Comparison of ENCODE assay signal across 8 cellular contexts in the genomic region with DNA sequence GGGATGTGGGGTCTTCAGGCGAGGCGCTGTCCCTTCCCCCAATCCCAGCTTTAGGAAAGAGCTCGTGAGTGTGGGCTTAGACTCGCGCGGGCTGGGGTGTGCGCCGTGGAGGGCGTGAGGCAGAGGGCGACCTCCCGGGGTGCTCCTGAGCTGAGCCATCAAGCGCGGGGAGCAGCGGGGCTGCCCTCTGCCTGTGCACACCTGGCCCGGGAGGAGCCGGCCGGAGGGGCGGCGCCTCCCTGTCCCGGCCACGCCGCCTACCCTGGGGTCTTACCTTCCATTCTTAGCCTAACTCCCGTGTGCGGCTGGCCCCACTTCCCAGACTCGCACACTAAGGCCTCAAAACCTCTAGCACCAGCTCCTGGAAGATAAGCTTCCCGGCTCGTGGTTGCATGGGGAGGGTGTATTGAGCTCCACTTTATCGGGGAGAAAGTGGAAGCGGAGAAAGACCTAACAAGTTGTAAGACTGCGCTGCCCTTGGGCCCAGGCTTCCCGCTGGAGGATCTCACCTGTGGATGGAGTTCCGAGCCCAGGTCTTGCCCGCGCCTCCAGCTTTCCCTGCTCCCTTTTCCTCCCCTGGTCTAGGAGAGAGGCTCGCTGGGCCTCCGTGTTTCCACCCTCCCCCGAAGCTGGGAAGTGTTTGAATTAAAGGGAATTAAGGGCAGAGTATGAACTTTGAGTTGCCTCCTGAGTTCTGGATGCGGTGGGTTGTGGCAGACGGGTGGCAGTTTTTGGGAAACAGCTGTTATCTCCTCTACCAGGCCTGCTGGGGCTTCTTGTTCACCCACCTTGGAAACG. TPM values are rescaled to one million over a fixed set of nuclear protein-coding genes. Genes with fewer than 3 reads are reported as not detected.
A peak's percentile ranks its signal among the peaks of the same experiment; 100 is the strongest.
DNase-seq lines count a peak whose midpoint lies in the region; ATAC-seq, FAIRE-seq and TF ChIP-seq lines count a peak whose summit lies in the region.

No MANE protein-coding gene starts in this region.

- H3K4me1 Mint-ChIP-seq in CD14-positive monocyte: peaks cover 27% of the 10 kb centered on the region
- peaks cover 6% of the 10 kb centered on the region for H3K4me1 Mint-ChIP-seq in astrocyte (ENCODE audit: low read depth, unreplicated experiment)

- peak overlapping the region; percentile 92 to 98 for H3K4me3 Mint-ChIP-seq in CD14-positive monocyte
- H3K4me3 Mint-ChIP-seq in astrocyte (ENCODE audit: unreplicated experiment): peak overlapping the region; percentile 92

- TF ChIP-seq POLR2A in lower leg skin (IDR thresholded peaks at IDR 0.05): no peak

- H3K4me3 ChIP-seq in HUES64 (ENCODE audit: low read length) (peak overlapping the region; percentile 93), astrocyte (ENCODE audit: insufficient read depth, low read depth, low read length) (peak overlapping the region; percentile 74), lower leg skin (ENCODE audit: low read depth, poor library complexity, severe bottlenecking) (peak overlapping the region; percentile 73), urinary bladder (ENCODE audit: low read depth, low read length) (peak overlapping the region; percentile 94)

- no peaks in the 10 kb centered on the region for H3K27me3 ChIP-seq in HUES64 (ENCODE audit: insufficient read depth, low read length)
- no peaks in the 10 kb centered on the region for H3K27me3 ChIP-seq in astrocyte (ENCODE audit: insufficient read depth, low read length)

- no peak for ATAC-seq in HG02798 (IDR thresholded peaks at IDR 0.05; ENCODE audit: poor library complexity, unreplicated experiment)

- peak overlapping the region; percentile 100 for H3K4me2 ChIP-seq in astrocyte (ENCODE audit: low read length)

- peak overlapping the region; percentile 85 for H3K9ac ChIP-seq in HUES64 (ENCODE audit: low read depth, low read length)
- peak overlapping the region; percentile 86 for H3K9ac ChIP-seq in astrocyte (ENCODE audit: low read length)

- H3K4me1 ChIP-seq in HUES64 (ENCODE audit: insufficient read depth, low read length) (peaks cover 33% of the 10 kb centered on the region), astrocyte (ENCODE audit: insufficient read depth, low read length) (peaks cover 13% of the 10 kb centered on the region), urinary bladder (ENCODE audit: insufficient read depth) (peaks cover 2% of the 10 kb centered on the region)

- H4K20me1 ChIP-seq in astrocyte (ENCODE audit: insufficient read depth, low read length): peaks cover 4% of the 10 kb centered on the region

- H3K36me3 ChIP-seq in HUES64 (ENCODE audit: insufficient read depth, low read length): peaks cover 44% of the 10 kb centered on the region
- H3K36me3 ChIP-seq in astrocyte (ENCODE audit: insufficient read depth, low read length): no peaks in the 10 kb centered on the region
- no peaks in the 10 kb centered on the region for H3K36me3 ChIP-seq in urinary bladder (ENCODE audit: insufficient read depth)

- H3K27ac Mint-ChIP-seq in CD14-positive monocyte (peak overlapping the region in 2 of 7 donors; percentile 38 to 68), astrocyte (ENCODE audit: unreplicated experiment) (no peak overlapping the region)

- FAIRE-seq in astrocyte (lab: Jason Lieb, UNC): no peak

- H3K9me3 Mint-ChIP-seq in CD14-positive monocyte: no peaks in the 10 kb centered on the region
- H3K9me3 Mint-ChIP-seq in astrocyte (ENCODE audit: unreplicated experiment): peaks cover 4% of the 10 kb centered on the region

- intact Hi-C loops in CD14-positive monocyte (cut with micrococcal nuclease) (no loop called here), lower leg skin (cut with DNase I; ENCODE audit: low total_unique reads) (no loop called here)

- peaks cover 0 to 1% of the 10 kb centered on the region in 2 donors for H3K36me3 Mint-ChIP-seq in CD14-positive monocyte
- no peaks in the 10 kb centered on the region for H3K36me3 Mint-ChIP-seq in astrocyte (ENCODE audit: low read depth, unreplicated experiment)

- H3K27ac ChIP-seq in HUES64 (ENCODE audit: low read depth, low read length): peak overlapping the region; percentile 74
- H3K27ac ChIP-seq in astrocyte (ENCODE audit: low read depth, low read length): no peak overlapping the region
- H3K27ac ChIP-seq in urinary bladder (ENCODE audit: low read depth): no peak overlapping the region

- no peak for TF ChIP-seq CTCF in CD14-positive monocyte (IDR thresholded peaks at IDR 0.05)
- TF ChIP-seq CTCF in astrocyte (IDR thresholded peaks at IDR 0.05; ENCODE audit: insufficient read depth, low read depth, low read length): no peak
- no peak for TF ChIP-seq CTCF in lower leg skin (IDR thresholded peaks at IDR 0.05)

- H3K27me3 Mint-ChIP-seq in CD14-positive monocyte (ENCODE audit: low read depth in 3 of 3) (peaks cover 19 to 25% (median 23%) of the 10 kb centered on the region in 3 donors), astrocyte (ENCODE audit: low read depth, unreplicated experiment) (peaks cover 2% of the 10 kb centered on the region)

- WGBS in HUES64: under 1% methylated on average over 40 of the region's 40 CpGs
- WGBS in lower leg skin, 2 donors: 24 to 32% methylated on average over 24 to 37 of the region's 40 CpGs
- WGBS in urinary bladder: 22% methylated on average over 40 of the region's 40 CpGs

- H3K9me3 ChIP-seq in HUES64 (ENCODE audit: insufficient read depth, low read depth, low read length): no peaks in the 10 kb centered on the region
- no peaks in the 10 kb centered on the region for H3K9me3 ChIP-seq in astrocyte (ENCODE audit: insufficient read depth, low read depth, low read length)

- H2AFZ ChIP-seq in astrocyte (ENCODE audit: low read depth, low read length): peak overlapping the region; percentile 90

- DNase-seq in CD14-positive monocyte (ENCODE audit: low spot score) (no peak), astrocyte (ENCODE audit: low read depth) (no peak), lower leg skin (ENCODE audit: low spot score in 2 of 2) (no peak), NCI-H1105 (lab: John Stamatoyannopoulos, UW) (no peak)
- DNase-seq in effector CD4-positive, alpha-beta T cell: no peak

- H3K79me2 ChIP-seq in astrocyte (ENCODE audit: insufficient read depth, low read length): peaks cover 48% of the 10 kb centered on the region

RNA-seq across cellular contexts. Expression of a gene that starts 1.2 kb away (rescaled TPM):
- polyA plus RNA-seq in CD14-positive monocyte (under 1 TPM in 1 of 2 donors, not detected in 1; 0.39 TPM), urinary bladder (1.0 TPM)
- 348 TPM for polyA plus RNA-seq in HUES64 (2013, experiment 1 of 2)
- 271 TPM for polyA plus RNA-seq in HUES64 (2013, experiment 2 of 2)
- total RNA-seq in astrocyte (5.0 and 5.6 TPM in 2 replicates), lower leg skin (1 to 10 TPM; 2.0 to 3.4 (median 2.7) TPM), urinary bladder (2.4 TPM)

RNA-seq across cellular contexts. Expression of a gene that starts 20.1 kb away (rescaled TPM):
- 100 to 1,000 TPM; 120 to 133 TPM for polyA plus RNA-seq in CD14-positive monocyte
- 46.8 TPM for polyA plus RNA-seq in HUES64 (2013, experiment 1 of 2)
- 42.3 TPM for polyA plus RNA-seq in HUES64 (2013, experiment 2 of 2)
- 38.7 and 38.9 TPM in 2 replicates for total RNA-seq in astrocyte
- total RNA-seq in lower leg skin: 10 to 100 TPM; 16.9 to 21.0 (median 18.7) TPM
- 11.9 TPM for total RNA-seq in urinary bladder
- 49.6 TPM for polyA plus RNA-seq in urinary bladder

RNA-seq across cellular contexts. Expression of a gene that starts 56.4 kb away (rescaled TPM):
- polyA plus RNA-seq in CD14-positive monocyte (100 to 1,000 TPM; 118 to 130 TPM), urinary bladder (84.7 TPM)
- 138 TPM for polyA plus RNA-seq in HUES64 (2013, experiment 1 of 2)
- polyA plus RNA-seq in HUES64 (2013, experiment 2 of 2): 148 TPM
- total RNA-seq in astrocyte (153 and 166 TPM in 2 replicates), lower leg skin (10 to 100 TPM; 44.6 to 60.2 (median 52.8) TPM), urinary bladder (86.5 TPM)
